In genomic region chr1:204493145-204493881, GRCh38 we compare ENCODE assay signal across 8 cellular contexts. TPM values are rescaled to one million over a fixed set of nuclear protein-coding genes. Genes with fewer than 3 reads are reported as not detected.
DNase-seq lines count a peak whose midpoint lies in the region; ATAC-seq and TF ChIP-seq lines count a peak whose summit lies in the region.

No MANE protein-coding gene starts in this region.

- peak overlapping the region; percentile 62 for H3K27ac ChIP-seq in ectodermal cell (ENCODE audit: insufficient read depth, low read depth, low read length, poor library complexity, severe bottlenecking)
- H3K27ac ChIP-seq in tibial nerve, result peak overlapping the region; percentile 80 to 93 (median 90)

- peaks cover 3% of the 10 kb centered on the region for H3K27me3 ChIP-seq in ectodermal cell (ENCODE audit: control insufficient read depth, insufficient read depth, low read length, poor library complexity, severe bottlenecking)
- H3K27me3 ChIP-seq in tibial nerve, result no peaks in the 10 kb centered on the region

- peak overlapping the region; percentile 98 for H3K4me3 Mint-ChIP-seq in memory B cell

- TF ChIP-seq CTCF in tibial nerve (IDR thresholded peaks at IDR 0.05), result no peak

- H3K4me3 ChIP-seq in ectodermal cell (ENCODE audit: insufficient read depth, low read depth, low read length) (peak overlapping the region; percentile 98), tibial nerve (peak overlapping the region; percentile 67 to 87 (median 74))

- H3K4me1 ChIP-seq in ectodermal cell (ENCODE audit: control insufficient read depth, insufficient read depth, low read length), result peaks cover 14% of the 10 kb centered on the region
- peaks cover 0 to 45% (median 19%) of the 10 kb centered on the region in 4 donors for H3K4me1 ChIP-seq in tibial nerve

- no peak for TF ChIP-seq EP300 in tibial nerve (IDR thresholded peaks at IDR 0.05)

- no peaks in the 10 kb centered on the region for H3K9me3 Mint-ChIP-seq in memory B cell

- peaks cover 61% of the 10 kb centered on the region for H3K4me1 Mint-ChIP-seq in memory B cell

- H3K27me3 Mint-ChIP-seq in memory B cell, result no peaks in the 10 kb centered on the region

- no peak for ATAC-seq in memory B cell (ENCODE audit: low read depth)
- ATAC-seq in GM18498 (IDR thresholded peaks at IDR 0.05; ENCODE audit: unreplicated experiment), result no peak
- no peak for ATAC-seq in GM18520 (IDR thresholded peaks at IDR 0.05; ENCODE audit: unreplicated experiment)

- H3K9me3 ChIP-seq in ectodermal cell (ENCODE audit: control insufficient read depth, low read length) (no peaks in the 10 kb centered on the region), tibial nerve (no peaks in the 10 kb centered on the region)

- WGBS in ectodermal cell, 2 experiments, result 0% methylated on average over 11 of the region's 11 CpGs
- 8 to 10% methylated on average over 11 of the region's 11 CpGs for WGBS in tibial nerve, 2 donors

- H3K36me3 Mint-ChIP-seq in memory B cell, result peaks cover 13% of the 10 kb centered on the region

- peak overlapping the region; percentile 96 for H3K27ac Mint-ChIP-seq in memory B cell

- DNase-seq in AG08396 (ENCODE audit: low spot score) (peak; percentile 36), H4 (ENCODE audit: low spot score) (peak; percentile 77), SK-N-DZ (ENCODE audit: low spot score) (peak; percentile 41), memory B cell (ENCODE audit: low spot score in 2 of 2) (no peak), tibial nerve (ENCODE audit: low spot score in 2 of 2) (peak in 1 of 2 donors; percentile 46)

- H3K36me3 ChIP-seq in ectodermal cell (ENCODE audit: control insufficient read depth, insufficient read depth, low read length) (no peaks in the 10 kb centered on the region), tibial nerve (no peaks in the 10 kb centered on the region)

- TF ChIP-seq POLR2A in tibial nerve (IDR thresholded peaks at IDR 0.05), result no peak

RNA-seq across cellular contexts. Expression of gene PIK3C2B, which starts 1.3 kb away (rescaled TPM):
- total RNA-seq in H4 (2014; rRNA removed; shearing (Covaris generic)), result 2.4 and 3.4 TPM in 2 replicates
- polyA plus RNA-seq in SK-N-DZ (2014; cell fraction: cytosol; rRNA removed), result 6.3 and 8.5 TPM in 2 replicates
- polyA plus RNA-seq in SK-N-DZ (2014; cell fraction: nucleus; rRNA removed), result 4.8 and 12.2 TPM in 2 replicates
- 55.0 TPM for polyA plus RNA-seq in ectodermal cell (2013, experiment 1 of 4)
- polyA plus RNA-seq in ectodermal cell (2013, experiment 2 of 4), result 49.3 TPM
- polyA plus RNA-seq in ectodermal cell (2013, experiment 3 of 4), result 39.7 TPM
- polyA plus RNA-seq in ectodermal cell (2013, experiment 4 of 4), result 49.0 TPM
- total RNA-seq in tibial nerve, result 10 to 100 TPM; 18.0 to 67.2 (median 32.5) TPM

RNA-seq across cellular contexts. Expression of gene MDM4, which starts 22.9 kb away (rescaled TPM):
- 3.6 and 5.9 TPM in 2 replicates for total RNA-seq in H4 (2014; rRNA removed; shearing (Covaris generic))
- polyA plus RNA-seq in SK-N-DZ (2014; cell fraction: cytosol; rRNA removed), result 26.3 and 28.1 TPM in 2 replicates
- 69.6 and 119 TPM in 2 replicates for polyA plus RNA-seq in SK-N-DZ (2014; cell fraction: nucleus; rRNA removed)
- 30.4 TPM for polyA plus RNA-seq in ectodermal cell (2013, experiment 1 of 4)
- 36.2 TPM for polyA plus RNA-seq in ectodermal cell (2013, experiment 2 of 4)
- 18.6 TPM for polyA plus RNA-seq in ectodermal cell (2013, experiment 3 of 4)
- 21.0 TPM for polyA plus RNA-seq in ectodermal cell (2013, experiment 4 of 4)
- total RNA-seq in tibial nerve, result 100 to 1,000 TPM in 2 of 4 donors, 10 to 100 TPM in 2; 83.0 to 113 (median 101) TPM

Comparison
In these comparisons a context has a peak if more than half of its experiments do, and no peak if none do; other contexts are left out.
1. DNase-seq: peak in AG08396 (single experiment), H4 (single experiment) and SK-N-DZ (single experiment); none in memory B cell (0 of 2).
2. RNA of gene MDM4, which starts 22.9 kb away (total RNA-seq): 83.0 to 113 TPM in tibial nerve; 3.6 to 5.9 TPM in H4; every median in the first group is over 10 times any median in the second.